ENCODE assay signal across 13 cellular contexts in the genomic region with DNA sequence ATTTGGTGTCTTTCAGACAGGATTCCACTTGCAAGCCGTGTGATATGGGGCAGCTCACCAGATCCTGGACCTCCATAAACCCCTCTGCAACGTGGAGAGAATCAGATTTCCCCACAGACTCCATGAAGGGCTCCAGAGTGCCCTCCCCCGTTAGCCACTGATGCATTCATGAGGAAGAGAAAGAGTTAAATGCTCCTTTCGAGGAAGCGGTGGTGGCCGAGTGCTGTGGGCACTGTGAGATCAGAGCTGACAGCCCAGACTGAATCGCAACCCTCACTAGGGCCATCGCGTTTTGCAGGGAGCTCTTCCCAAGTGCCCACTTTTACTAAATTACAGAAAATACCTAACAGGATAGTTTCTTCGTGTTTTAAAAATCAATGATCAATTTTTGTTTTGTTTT.
DNase-seq lines count a peak whose midpoint lies in the region; ATAC-seq and TF ChIP-seq lines count a peak whose summit lies in the region.
"Had no signal": no experiment of that assay in that cellular context is flagged by ENCODE, and none has a peak within 500 bp of the region (broad histone marks: within the 10 kb centered on the region; RNA-seq: fewer than 3 reads in every experiment).

No MANE protein-coding gene starts in this region.

- WGBS in GM23248 (ENCODE audit: low coverage in 1 of 2, low lambda C conversion rate in 2 of 2, missing lambda C conversion rate in 2 of 2), 2 experiments = 66 to 67% methylated on average over 10 of the region's 10 CpGs

- H3K27me3 ChIP-seq in GM23248 (replicated peaks; ENCODE audit: insufficient read depth) = no peaks in the 10 kb centered on the region
- H3K27me3 ChIP-seq in H7 (ENCODE audit: control insufficient read depth, insufficient read depth, low read length) = no peaks in the 10 kb centered on the region
- no peaks in the 10 kb centered on the region for H3K27me3 ChIP-seq in neural progenitor cell
- H3K27me3 ChIP-seq in CD8-positive, alpha-beta T cell (ENCODE audit: insufficient read depth, low read length) = no peaks in the 10 kb centered on the region

- H3K9ac ChIP-seq in GM23248 (no peak overlapping the region), neural progenitor cell (no peak overlapping the region)

- POLR2A ChIA-PET in CD8-positive, alpha-beta T cell (lab: Charles Lee) = no interaction called here

- H3K4me1 ChIP-seq in GM23248 (ENCODE audit: insufficient read depth) (peaks cover 20% of the 10 kb centered on the region), neural progenitor cell (no peaks in the 10 kb centered on the region)
- H3K4me1 ChIP-seq in CD8-positive, alpha-beta T cell (ENCODE audit: insufficient read depth, low read length) = no peaks in the 10 kb centered on the region

- H3K9me3 ChIP-seq in GM23248 (ENCODE audit: low read depth) (no peaks in the 10 kb centered on the region), neural progenitor cell (ENCODE audit: low read depth) (no peaks in the 10 kb centered on the region)
- no peaks in the 10 kb centered on the region for H3K9me3 ChIP-seq in CD8-positive, alpha-beta T cell (ENCODE audit: low read length)

- H4K20me1 ChIP-seq in GM23248 (ENCODE audit: insufficient read depth) = no peaks in the 10 kb centered on the region
- H4K20me1 ChIP-seq in neural progenitor cell (ENCODE audit: low read depth) = no peaks in the 10 kb centered on the region

- peak overlapping the region; percentile 21; the same call in 1 of the 2 replicates for H2AFZ ChIP-seq in GM23248
- peak overlapping the region; percentile 64 for H2AFZ ChIP-seq in neural progenitor cell (replicated peaks)

- H3K9me2 ChIP-seq in GM23248 (ENCODE audit: insufficient read depth) = no peaks in the 10 kb centered on the region

- ATAC-seq in sciatic nerve = no peak
- no peak for ATAC-seq in CD8-positive, alpha-beta T cell
- ATAC-seq: GM12878 had no signal

- no peak overlapping the region for H3K4me3 ChIP-seq in GM23248
- no peak overlapping the region for H3K4me3 ChIP-seq in H7 (ENCODE audit: insufficient read depth, low read depth, low read length)
- H3K4me3 ChIP-seq in neural progenitor cell = no peak overlapping the region
- H3K4me3 ChIP-seq in CD8-positive, alpha-beta T cell (ENCODE audit: low read depth, low read length) = no peak overlapping the region
- H3K4me3 ChIP-seq: GM12878 had no signal

- no peak overlapping the region for H3K27ac Mint-ChIP-seq in neural progenitor cell
- H3K27ac Mint-ChIP-seq in activated naive CD4-positive, alpha-beta T cell treated with anti-CD3 and anti-CD28 coated beads, Interleukin-2, amount 10 ng/mL, durations not matched to agents 7 days and 5 days = no peak overlapping the region
- no peak overlapping the region for H3K27ac Mint-ChIP-seq in CD8-positive, alpha-beta T cell
- H3K27ac Mint-ChIP-seq: B cell; CD4-positive, alpha-beta T cell; H9 had no signal

- peaks cover 12% of the 10 kb centered on the region; the same call in 1 of the 2 replicates for H3F3A ChIP-seq in GM23248 (ENCODE audit: insufficient read depth)
- H3F3A ChIP-seq in neural progenitor cell (ENCODE audit: low read depth) = no peaks in the 10 kb centered on the region

- peaks cover 4% of the 10 kb centered on the region for H3K4me1 Mint-ChIP-seq in neural progenitor cell
- no peaks in the 10 kb centered on the region for H3K4me1 Mint-ChIP-seq in activated naive CD4-positive, alpha-beta T cell treated with anti-CD3 and anti-CD28 coated beads, Interleukin-2, amount 10 ng/mL, durations not matched to agents 7 days and 5 days
- no peaks in the 10 kb centered on the region for H3K4me1 Mint-ChIP-seq in CD8-positive, alpha-beta T cell (ENCODE audit: low read depth)
- H3K4me1 Mint-ChIP-seq: B cell had no signal

- H3K79me2 ChIP-seq in GM23248 (ENCODE audit: insufficient read depth) = no peaks in the 10 kb centered on the region
- H3K79me2 ChIP-seq in neural progenitor cell (ENCODE audit: low read depth) = no peaks in the 10 kb centered on the region

- CTCF ChIA-PET in activated naive CD4-positive, alpha-beta T cell treated with anti-CD3 and anti-CD28 coated beads, Interleukin-2, amount 10 ng/mL, durations not matched to agents 7 days and 5 days (lab: Charles Lee) = no interaction called here
- CTCF ChIA-PET in CD8-positive, alpha-beta T cell (lab: Charles Lee) = no interaction called here

- H3K4me2 ChIP-seq in GM23248 (ENCODE audit: unreplicated experiment) (no peak overlapping the region), neural progenitor cell (peak overlapping the region; percentile 13)

- no peak overlapping the region for H3K27ac ChIP-seq in GM23248
- no peak overlapping the region for H3K27ac ChIP-seq in neural progenitor cell
- no peak overlapping the region for H3K27ac ChIP-seq in CD8-positive, alpha-beta T cell (ENCODE audit: low read depth, low read length)

- no peaks in the 10 kb centered on the region for H3K9me3 Mint-ChIP-seq in neural progenitor cell
- no peaks in the 10 kb centered on the region for H3K9me3 Mint-ChIP-seq in activated naive CD4-positive, alpha-beta T cell treated with anti-CD3 and anti-CD28 coated beads, Interleukin-2, amount 10 ng/mL, durations not matched to agents 7 days and 5 days
- H3K9me3 Mint-ChIP-seq in CD8-positive, alpha-beta T cell = no peaks in the 10 kb centered on the region
- H3K9me3 Mint-ChIP-seq: CD4-positive, alpha-beta T cell; H9 had no signal

- H3K36me3 Mint-ChIP-seq in neural progenitor cell = no peaks in the 10 kb centered on the region
- H3K36me3 Mint-ChIP-seq in activated naive CD4-positive, alpha-beta T cell treated with anti-CD3 and anti-CD28 coated beads, Interleukin-2, amount 10 ng/mL, durations not matched to agents 7 days and 5 days = no peaks in the 10 kb centered on the region
- H3K36me3 Mint-ChIP-seq in CD8-positive, alpha-beta T cell = no peaks in the 10 kb centered on the region

- in situ Hi-C loops in GM23248 (cut with MboI) = no loop called here

- intact Hi-C loops in sciatic nerve (cut with DNase I) = no loop called here
- intact Hi-C loops in CD8-positive, alpha-beta T cell (cut with DNase I, micrococcal nuclease) = no loop called here

- DNase-seq in GM23248 (no peak), H7 (peak; percentile 53), neural progenitor cell (ENCODE audit: low spot score) (no peak), sciatic nerve (ENCODE audit: low spot score) (peak; percentile 32), HK-2 (ENCODE audit: unreplicated experiment) (no peak)
- no peak for DNase-seq in activated naive CD4-positive, alpha-beta T cell treated with anti-CD3 and anti-CD28 coated beads, Interleukin-2, amount 10 ng/mL, durations not matched to agents 7 days and 5 days
- no peak for DNase-seq in CD8-positive, alpha-beta T cell
- DNase-seq: C1 segment of cervical spinal cord; CD4-positive, alpha-beta T cell; DMS79; H9 had no signal

- H3K4me3 Mint-ChIP-seq in neural progenitor cell = no peak overlapping the region
- no peak overlapping the region for H3K4me3 Mint-ChIP-seq in activated naive CD4-positive, alpha-beta T cell treated with anti-CD3 and anti-CD28 coated beads, Interleukin-2, amount 10 ng/mL, durations not matched to agents 7 days and 5 days
- H3K4me3 Mint-ChIP-seq in CD8-positive, alpha-beta T cell = no peak overlapping the region
- H3K4me3 Mint-ChIP-seq: B cell; CD4-positive, alpha-beta T cell; H9 had no signal

- TF ChIP-seq CTCF in neural progenitor cell (IDR thresholded peaks at IDR 0.05) = no peak
- no peak for TF ChIP-seq CTCF in CD8-positive, alpha-beta T cell (IDR thresholded peaks at IDR 0.05)

- H3K27me3 Mint-ChIP-seq in neural progenitor cell (ENCODE audit: insufficient read depth, low read depth) = no peaks in the 10 kb centered on the region
- H3K27me3 Mint-ChIP-seq in activated naive CD4-positive, alpha-beta T cell treated with anti-CD3 and anti-CD28 coated beads, Interleukin-2, amount 10 ng/mL, durations not matched to agents 7 days and 5 days = peaks cover 13% of the 10 kb centered on the region
- H3K27me3 Mint-ChIP-seq in CD8-positive, alpha-beta T cell (ENCODE audit: low read depth) = no peaks in the 10 kb centered on the region
- H3K27me3 Mint-ChIP-seq: CD4-positive, alpha-beta T cell had no signal

- H3K36me3 ChIP-seq in GM23248 (ENCODE audit: low read depth) = no peaks in the 10 kb centered on the region
- no peaks in the 10 kb centered on the region for H3K36me3 ChIP-seq in H7 (replicated peaks; ENCODE audit: control insufficient read depth, insufficient read depth, low read length)
- no peaks in the 10 kb centered on the region for H3K36me3 ChIP-seq in neural progenitor cell
- H3K36me3 ChIP-seq in CD8-positive, alpha-beta T cell (ENCODE audit: insufficient read depth, low read length) = no peaks in the 10 kb centered on the region

Comparison
In these comparisons a context has a peak if more than half of its experiments do, and no peak if none do; other contexts are left out.
1. DNase-seq: peak in H7 (single experiment) and sciatic nerve (single experiment); none in GM23248 (single experiment), neural progenitor cell (single experiment), activated naive CD4-positive, alpha-beta T cell treated with anti-CD3 and anti-CD28 coated beads, Interleukin-2, amount 10 ng/mL, durations not matched to agents 7 days and 5 days (single experiment), CD8-positive, alpha-beta T cell (0 of 7) and HK-2 (single experiment).